In genomic region chr9:2363138-2363745, GRCh38 we compare ENCODE assay signal across 1 cellular context.
TF ChIP-seq lines count a peak whose summit lies in the region.

No MANE protein-coding gene starts in this region.

TF ChIP-seq in H1, 55 proteins besides CTCF, POLR2A, EP300 and RAD21:
- TF ChIP-seq SUZ12 (IDR thresholded peaks at IDR 0.05; ENCODE audit: low read length) (no peak), BCL11A (IDR thresholded peaks at IDR 0.05; ENCODE audit: low read depth in 2 of 2, low read length in 2 of 2) (no peak), HDAC6 (IDR thresholded peaks at IDR 0.05; ENCODE audit: low read depth, low read length) (no peak), CEBPB (IDR thresholded peaks at IDR 0.05; ENCODE audit: low read depth, low read length) (peak; percentile 71; the same call in 1 of the 2 replicates), CHD1 (IDR thresholded peaks at IDR 0.05; ENCODE audit: low read depth, low read length) (no peak)
